In the genomic region with DNA sequence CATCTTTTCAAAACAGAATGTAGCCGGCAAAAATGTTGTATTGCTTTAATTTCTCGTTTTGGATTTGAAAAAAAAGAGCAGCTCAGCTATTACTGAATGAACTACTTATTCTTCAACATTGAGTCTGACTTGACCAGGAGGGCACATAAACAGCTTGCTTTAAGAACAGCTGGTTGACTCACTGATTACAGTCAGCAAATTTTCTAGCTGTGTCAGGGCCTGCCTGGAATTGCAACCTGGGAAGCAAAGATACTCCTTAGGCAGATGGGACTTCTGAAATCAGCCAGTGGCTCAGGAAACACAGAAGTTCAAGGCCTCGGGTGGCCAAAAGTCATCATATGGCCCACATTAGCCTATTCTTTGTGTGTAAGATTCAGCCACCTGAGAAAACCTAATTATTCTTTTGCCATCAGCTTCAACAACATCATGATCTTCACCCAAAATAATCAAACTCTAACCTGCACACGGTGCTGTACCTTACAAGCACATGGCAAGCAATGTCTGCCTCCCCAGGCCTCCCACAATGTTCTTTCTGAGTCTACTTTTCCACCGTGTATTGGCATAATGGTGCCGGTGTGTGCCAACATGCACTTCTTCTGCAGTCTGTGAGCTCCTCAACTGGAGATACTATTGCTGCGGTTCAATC, we compare ENCODE assay signal across 12 cellular contexts.
DNase-seq lines count a peak whose midpoint lies in the region; ATAC-seq and TF ChIP-seq lines count a peak whose summit lies in the region.
"Had no signal": no experiment of that assay in that cellular context is flagged by ENCODE, and none has a peak within 500 bp of the region (broad histone marks: within the 10 kb centered on the region; RNA-seq: fewer than 3 reads in every experiment).

No MANE protein-coding gene starts in this region.

- no peak overlapping the region for H3K4me3 ChIP-seq in retinal pigment epithelial cell (ENCODE audit: low read length)

- no peaks in the 10 kb centered on the region for H3K27me3 Mint-ChIP-seq in activated T-cell treated with anti-CD3 and anti-CD28 coated beads, Interleukin-2, amount 50 U/mL, for 24 hours
- H3K27me3 Mint-ChIP-seq: activated CD4-positive, alpha-beta memory T cell treated with anti-CD3 and anti-CD28 coated beads for 36 hours; IgD-negative memory B cell had no signal

- H3K27ac Mint-ChIP-seq in activated T-cell treated with anti-CD3 and anti-CD28 coated beads, Interleukin-2, amount 50 U/mL, for 24 hours: no peak overlapping the region
- H3K27ac Mint-ChIP-seq: activated CD4-positive, alpha-beta memory T cell treated with anti-CD3 and anti-CD28 coated beads for 36 hours; effector memory CD8-positive, alpha-beta T cell; IgD-negative memory B cell had no signal

- DNase-seq in NCI-H1436 (lab: John Stamatoyannopoulos, UW): peak; percentile 13
- DNase-seq in NCI-H1436 treated with DMSO at 0.1 percent for 48 hours (lab: John Stamatoyannopoulos, UW): no peak
- DNase-seq in OCI-M1 (lab: John Stamatoyannopoulos, UW): peak; percentile 70
- DNase-seq in retinal pigment epithelial cell (ENCODE audit: low read depth): peak; percentile 29
- no peak for DNase-seq in HK-2 (ENCODE audit: unreplicated experiment)
- no peak for DNase-seq in activated T-cell treated with anti-CD3 and anti-CD28 coated beads, Interleukin-2, amount 50 U/mL, for 24 hours
- DNase-seq: activated CD4-positive, alpha-beta memory T cell treated with anti-CD3 and anti-CD28 coated beads for 36 hours; effector memory CD8-positive, alpha-beta T cell; stimulated activated CD4-positive, alpha-beta T cell treated with anti-CD3 and anti-CD28 coated beads, Interleukin-12 subunit alpha, Interleukin-12 subunit beta, amount 100 ng/mL, for 4 hours had no signal

- H3K9me3 Mint-ChIP-seq in activated T-cell treated with anti-CD3 and anti-CD28 coated beads, Interleukin-2, amount 50 U/mL, for 24 hours: no peaks in the 10 kb centered on the region
- H3K9me3 Mint-ChIP-seq: activated CD4-positive, alpha-beta memory T cell treated with anti-CD3 and anti-CD28 coated beads for 36 hours; effector memory CD8-positive, alpha-beta T cell; IgD-negative memory B cell had no signal

- no peaks in the 10 kb centered on the region for H3K4me1 Mint-ChIP-seq in activated T-cell treated with anti-CD3 and anti-CD28 coated beads, Interleukin-2, amount 50 U/mL, for 24 hours (ENCODE audit: low read depth)
- H3K4me1 Mint-ChIP-seq: IgD-negative memory B cell had no signal

- H3K4me3 Mint-ChIP-seq in activated T-cell treated with anti-CD3 and anti-CD28 coated beads, Interleukin-2, amount 50 U/mL, for 24 hours: no peak overlapping the region
- H3K4me3 Mint-ChIP-seq: activated CD4-positive, alpha-beta memory T cell treated with anti-CD3 and anti-CD28 coated beads for 36 hours; effector memory CD8-positive, alpha-beta T cell; IgD-negative memory B cell had no signal

- ATAC-seq in esophagus mucosa: peak; percentile 72
- ATAC-seq in HG03354 (IDR thresholded peaks at IDR 0.05; ENCODE audit: poor library complexity, severe bottlenecking, unreplicated experiment): no peak
- ATAC-seq: effector memory CD8-positive, alpha-beta T cell had no signal

- TF ChIP-seq CTCF in retinal pigment epithelial cell (conservative IDR thresholded peaks at IDR 0.05; ENCODE audit: low read depth, low read length): no peak

- no peaks in the 10 kb centered on the region for H3K36me3 Mint-ChIP-seq in activated T-cell treated with anti-CD3 and anti-CD28 coated beads, Interleukin-2, amount 50 U/mL, for 24 hours (ENCODE audit: low read depth)
- H3K36me3 Mint-ChIP-seq: activated CD4-positive, alpha-beta memory T cell treated with anti-CD3 and anti-CD28 coated beads for 36 hours had no signal

Comparison
In these comparisons a context has a peak if more than half of its experiments do, and no peak if none do; other contexts are left out.
1. DNase-seq: peak in NCI-H1436 (single experiment), OCI-M1 (single experiment) and retinal pigment epithelial cell (single experiment); none in NCI-H1436 treated with DMSO at 0.1 percent for 48 hours (single experiment), HK-2 (single experiment) and activated T-cell treated with anti-CD3 and anti-CD28 coated beads, Interleukin-2, amount 50 U/mL, for 24 hours (single experiment).